ENCODE assay signal across 8 cellular contexts in genomic region chr19:3699741-3700241, GRCh38. TPM values are rescaled to one million over a fixed set of nuclear protein-coding genes. Genes with fewer than 3 reads are reported as not detected.
DNase-seq lines count a peak whose midpoint lies in the region; ATAC-seq and TF ChIP-seq lines count a peak whose summit lies in the region.

No MANE protein-coding gene starts in this region.

- TF ChIP-seq CTCF in liver (IDR thresholded peaks at IDR 0.05; ENCODE audit: low read depth, low read length, missing input control) = no peak
- no peak for TF ChIP-seq CTCF in tibial artery (IDR thresholded peaks at IDR 0.05)

- DNase-seq in adipocyte (ENCODE audit: low read depth) = no peak
- no peak for DNase-seq in tibial artery
- DNase-seq in amniotic stem cell (lab: John Stamatoyannopoulos, UW) = no peak
- no peak for DNase-seq in 8988T
- DNase-seq in NCI-H187 treated with DMSO at 0.1 percent for 48 hours (lab: John Stamatoyannopoulos, UW) = no peak

- H3K9ac ChIP-seq in adipocyte (ENCODE audit: low read length) = peak overlapping the region; percentile 97
- H3K9ac ChIP-seq in liver (ENCODE audit: low read depth in 1 of 2, low read length in 2 of 2) = peak overlapping the region in 1 of 2 donors; percentile 77

- H3K4me3 ChIP-seq in adipocyte (ENCODE audit: low read length) (peak overlapping the region; percentile 91), liver (ENCODE audit: low read depth in 1 of 3, low read length in 3 of 3) (peak overlapping the region; percentile 76 to 95 (median 83)), tibial artery (peak overlapping the region; percentile 79 to 98)

- 2% methylated on average over 43 of the region's 43 CpGs for WGBS in liver

- ATAC-seq in GM19328 (IDR thresholded peaks at IDR 0.05; ENCODE audit: unreplicated experiment) = peak; percentile 9
- peak; percentile 9 for ATAC-seq in HG03159 (IDR thresholded peaks at IDR 0.05; ENCODE audit: unreplicated experiment)

- intact Hi-C loops in tibial artery (cut with DNase I; ENCODE audit: low total_unique reads) = loop anchor here (2.0 kb wide), 1 partner anchor 35 kb away; no protein-coding TSS in a partner anchor

- TF ChIP-seq RAD21 in liver (IDR thresholded peaks at IDR 0.05) = no peak

- H3K4me1 ChIP-seq in adipocyte (ENCODE audit: control insufficient read depth, insufficient read depth, low read length) = peaks cover 9% of the 10 kb centered on the region
- peaks cover 2 to 15% (median 10%) of the 10 kb centered on the region in 4 donors for H3K4me1 ChIP-seq in liver (ENCODE audit: control insufficient read depth in 4 of 4, insufficient read depth in 4 of 4, low read length in 3 of 4)
- peaks cover 0 to 41% (median 23%) of the 10 kb centered on the region in 4 donors for H3K4me1 ChIP-seq in tibial artery

- H3K36me3 ChIP-seq in adipocyte (ENCODE audit: control insufficient read depth, insufficient read depth, low read length, severe bottlenecking) (no peaks in the 10 kb centered on the region), liver (ENCODE audit: control insufficient read depth in 4 of 4, insufficient read depth in 3 of 4, low read depth in 1 of 4, low read length in 3 of 4) (no peaks in the 10 kb centered on the region), tibial artery (peaks cover 0 to 16% (median 5%) of the 10 kb centered on the region in 3 donors)

- H3K27me3 ChIP-seq in adipocyte (replicated peaks; ENCODE audit: control insufficient read depth, insufficient read depth, low read length) = no peaks in the 10 kb centered on the region
- no peaks in the 10 kb centered on the region for H3K27me3 ChIP-seq in liver (ENCODE audit: control insufficient read depth in 4 of 4, insufficient read depth in 4 of 4, low read length in 3 of 4)
- peaks cover 0 to 2% of the 10 kb centered on the region in 2 donors for H3K27me3 ChIP-seq in tibial artery

- H3K9me3 ChIP-seq in adipocyte (ENCODE audit: control insufficient read depth, low read length) = no peaks in the 10 kb centered on the region
- H3K9me3 ChIP-seq in liver (ENCODE audit: control insufficient read depth in 4 of 4, low read length in 3 of 4) = no peaks in the 10 kb centered on the region
- no peaks in the 10 kb centered on the region for H3K9me3 ChIP-seq in tibial artery

- H3K27ac ChIP-seq in liver (ENCODE audit: low read depth in 1 of 2, low read length in 2 of 2) = peak overlapping the region; percentile 40 to 76
- H3K27ac ChIP-seq in tibial artery = peak overlapping the region; percentile 86 to 87

TF ChIP-seq in liver, 16 proteins besides CTCF, POLR2A, EP300 and RAD21:
- TF ChIP-seq TAF1 (conservative IDR thresholded peaks at IDR 0.05) (no peak), SP1 (IDR thresholded peaks at IDR 0.05) (no peak), RXRA (IDR thresholded peaks at IDR 0.05) (no peak), HNF4A (conservative IDR thresholded peaks at IDR 0.05) (no peak), REST (IDR thresholded peaks at IDR 0.05) (no peak), ATF3 (IDR thresholded peaks at IDR 0.05) (no peak), GABPA (IDR thresholded peaks at IDR 0.05 in 1 of 2, conservative IDR thresholded peaks at IDR 0.05 in 1 of 2) (no peak), FOXA2 (IDR thresholded peaks at IDR 0.05) (no peak), YY1 (IDR thresholded peaks at IDR 0.05) (no peak)

RNA-seq across cellular contexts. Expression of gene PIP5K1C, which starts 0.5 kb away (rescaled TPM):
- total RNA-seq in liver = 1 to 10 TPM; 6.7 to 7.4 TPM
- polyA plus RNA-seq in liver = 1 to 10 TPM; 1.8 to 5.4 TPM

RNA-seq across cellular contexts. Expression of gene TJP3, which starts 8.4 kb away (rescaled TPM):
- total RNA-seq in liver = 1 to 10 TPM; 6.0 to 6.1 TPM
- polyA plus RNA-seq in liver = 1 to 10 TPM; 7.3 to 9.8 TPM
